ENCODE assay signal across 8 cellular contexts in the genomic region with DNA sequence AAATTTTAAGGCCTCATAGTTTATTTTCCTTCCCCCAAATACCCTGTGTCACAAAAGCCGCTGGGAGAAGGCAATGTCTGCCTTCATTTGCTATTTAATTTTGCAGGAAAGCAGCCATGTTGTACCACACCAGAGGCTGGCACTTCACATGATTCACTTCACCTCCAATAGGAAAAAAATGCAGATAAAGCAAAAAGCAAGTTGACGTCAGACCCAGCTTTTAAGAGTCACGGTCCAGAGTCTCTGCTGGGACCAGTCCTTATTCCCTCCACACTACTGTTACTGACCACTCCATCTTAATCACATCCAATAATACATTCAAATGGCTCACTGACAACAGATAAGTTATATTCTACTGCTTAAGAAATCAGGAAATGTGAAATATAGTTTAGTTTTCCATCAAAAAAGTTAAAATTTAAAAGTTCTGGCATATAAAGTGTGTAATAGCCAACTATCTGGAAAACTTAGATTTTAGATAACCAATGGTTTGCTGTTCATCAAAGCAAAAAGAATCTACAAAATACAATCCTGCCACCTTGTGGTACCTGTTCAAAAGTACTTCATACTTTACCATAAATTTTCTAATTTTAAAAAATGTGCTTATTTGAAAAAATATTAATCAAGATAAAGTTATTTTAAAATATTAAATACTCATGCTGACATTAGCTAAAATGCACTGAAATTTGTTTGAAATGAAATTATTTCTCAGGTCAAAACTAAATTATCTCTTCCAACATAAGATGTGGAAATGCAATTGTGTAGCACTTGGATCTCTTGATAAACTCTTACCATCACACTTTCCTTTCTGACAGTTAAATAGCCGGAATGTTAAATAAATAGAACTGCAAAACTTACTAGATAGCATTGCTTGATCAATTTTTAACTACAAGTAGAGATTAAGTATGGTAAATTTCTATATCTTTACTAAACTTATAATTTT.
DNase-seq lines count a peak whose midpoint lies in the region; ATAC-seq, FAIRE-seq and TF ChIP-seq lines count a peak whose summit lies in the region.

No MANE protein-coding gene starts in this region.

- H3K4me1 ChIP-seq in cardiac muscle cell (ENCODE audit: low read depth): peaks cover 43% of the 10 kb centered on the region
- H3K4me1 ChIP-seq in Panc1 (ENCODE audit: control insufficient read depth, insufficient read depth, low read length): peaks cover 6% of the 10 kb centered on the region; the same call in 1 of the 2 replicates
- H3K4me1 ChIP-seq in esophagus squamous epithelium: peaks cover 0 to 13% (median 6%) of the 10 kb centered on the region in 3 donors
- peaks cover 9 to 29% (median 14%) of the 10 kb centered on the region in 4 donors for H3K4me1 ChIP-seq in stomach

- TF ChIP-seq CTCF in cardiac muscle cell (IDR thresholded peaks at IDR 0.05; ENCODE audit: low read depth, low read length) (peak; percentile 39), Panc1 (IDR thresholded peaks at IDR 0.05) (peak; percentile 43; the same call in 1 of the 2 replicates), esophagus squamous epithelium (IDR thresholded peaks at IDR 0.05) (peak in 5 of 6 experiments; percentile 28 to 64 (median 57)), stomach (IDR thresholded peaks at IDR 0.05) (peak in 4 of 7 experiments; percentile 16 to 53 (median 40))

- CTCF ChIA-PET in Panc1 (lab: Charles Lee): no interaction called here

- POLR2A ChIA-PET in Panc1 (lab: Charles Lee): no interaction called here

- ATAC-seq in Right ventricle myocardium inferior (no peak), Panc1 (no peak), HG03378 (IDR thresholded peaks at IDR 0.05; ENCODE audit: unreplicated experiment) (no peak)

- DNase-seq in cardiac muscle cell (ENCODE audit: low read depth in 1 of 2, low spot score in 1 of 2) (peak; percentile 45 to 56), Right ventricle myocardium inferior (ENCODE audit: missing footprints) (no peak), Panc1 (ENCODE audit: low read depth, low spot score) (no peak), esophagus squamous epithelium (lab: John Stamatoyannopoulos, UW) (no peak), stomach (no peak), HTR-8/SVneo (ENCODE audit: insufficient read length, low spot score) (no peak), NCI-H1436 (lab: John Stamatoyannopoulos, UW) (no peak)

- H3K27me3 ChIP-seq in cardiac muscle cell (no peaks in the 10 kb centered on the region), Panc1 (ENCODE audit: control insufficient read depth, insufficient read depth, low read length) (no peaks in the 10 kb centered on the region), esophagus squamous epithelium (no peaks in the 10 kb centered on the region), stomach (no peaks in the 10 kb centered on the region)

- in situ Hi-C loops in Panc1 (cut with HindIII; ENCODE audit: low pct_unique_long_range_greater_than_20kb, low sequenced_read_pairs): loop anchor here (25.0 kb wide), 1 partner anchor 559 kb away; no protein-coding TSS in a partner anchor

- H3K9me3 ChIP-seq in cardiac muscle cell (ENCODE audit: low read depth) (no peaks in the 10 kb centered on the region), Panc1 (ENCODE audit: control insufficient read depth, insufficient read depth, low read depth, low read length) (no peaks in the 10 kb centered on the region), esophagus squamous epithelium (no peaks in the 10 kb centered on the region), stomach (no peaks in the 10 kb centered on the region)

- BruUV-seq in Panc1 (replicated peaks; lab: Mats Ljungman, UMichigan): no TSS peak

- H3K4me3 ChIP-seq in cardiac muscle cell (no peak overlapping the region), Panc1 (ENCODE audit: low read depth in 2 of 2, low read length in 2 of 2) (no peak overlapping the region), esophagus squamous epithelium (no peak overlapping the region), stomach (no peak overlapping the region)

- intact Hi-C loops in Right ventricle myocardium inferior (cut with DNase I): loop anchor here (2.0 kb wide), 1 partner anchor 566 kb away; no protein-coding TSS in a partner anchor
- intact Hi-C loops in Panc1 (cut with micrococcal nuclease; ENCODE audit: unreplicated experiment): loop anchor here (10.0 kb wide), 1 partner anchor 566 kb away; no protein-coding TSS in a partner anchor
- intact Hi-C loops in esophagus squamous epithelium (cut with DNase I): no loop called here
- intact Hi-C loops in stomach (cut with DNase I; ENCODE audit: low total_unique reads): no loop called here

- 41 to 43% methylated on average over 4 of the region's 4 CpGs for WGBS in esophagus squamous epithelium, 2 donors
- 37 to 47% (median 40%) methylated on average over 4 of the region's 4 CpGs for WGBS in stomach, 5 donors

- no peak for TF ChIP-seq EP300 in stomach (IDR thresholded peaks at IDR 0.05)

- H3K27ac ChIP-seq in cardiac muscle cell (no peak overlapping the region), Panc1 (ENCODE audit: low read length) (no peak overlapping the region), esophagus squamous epithelium (no peak overlapping the region), stomach (no peak overlapping the region)

- H3K36me3 ChIP-seq in cardiac muscle cell (no peaks in the 10 kb centered on the region), Panc1 (ENCODE audit: control insufficient read depth, insufficient read depth, low read length) (no peaks in the 10 kb centered on the region), esophagus squamous epithelium (no peaks in the 10 kb centered on the region), stomach (peaks cover 0 to 3% (median 0%) of the 10 kb centered on the region in 4 donors)

- FAIRE-seq in HTR-8/SVneo (lab: Jason Lieb, UNC): no peak

- TF ChIP-seq POLR2A in esophagus squamous epithelium (IDR thresholded peaks at IDR 0.05) (no peak), stomach (IDR thresholded peaks at IDR 0.05) (no peak)

Comparison
In these comparisons a context has a peak if more than half of its experiments do, and no peak if none do; other contexts are left out.
1. DNase-seq: peak in cardiac muscle cell (2 of 2); none in Right ventricle myocardium inferior (single experiment), Panc1 (single experiment), esophagus squamous epithelium (single experiment), stomach (single experiment), HTR-8/SVneo (single experiment) and NCI-H1436 (single experiment).
2. intact Hi-C loops: an anchor here in Right ventricle myocardium inferior (2.0 kb wide) and Panc1 (10.0 kb wide); none called in esophagus squamous epithelium and stomach.
3. Peak in every context shown above with its lines, with median percentiles within 50 percentile points of each other: CTCF ChIP-seq.